ENCODE assay signal across 18 cellular contexts in the genomic region with DNA sequence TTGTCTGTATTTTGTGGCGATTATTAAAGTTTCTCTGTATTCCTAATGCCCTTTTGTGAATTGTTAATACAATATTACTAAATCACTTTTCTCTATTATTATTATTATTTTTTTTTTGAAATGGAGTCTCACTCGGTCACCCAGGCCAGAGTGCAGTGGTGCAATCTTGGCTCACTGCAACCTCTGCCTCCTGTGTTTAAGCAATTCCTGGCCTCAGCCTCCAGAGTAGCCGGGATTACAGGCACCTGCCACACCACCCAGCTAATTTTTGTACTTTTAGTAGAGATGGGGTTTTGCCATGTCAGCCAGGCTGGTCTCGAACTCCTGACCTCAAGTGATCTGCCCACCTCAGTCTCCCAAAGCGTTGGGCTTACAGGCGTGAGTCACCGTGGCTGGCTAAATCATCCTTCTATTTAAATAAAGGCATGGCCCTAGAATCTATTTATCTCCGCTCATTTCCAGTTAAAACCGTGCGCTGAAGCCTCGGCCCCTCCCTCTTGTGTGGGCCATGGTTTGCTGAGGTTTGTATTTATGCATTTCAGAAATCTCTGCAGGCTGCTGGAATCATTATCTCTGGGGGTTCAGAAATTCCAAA.
"Had no signal": no experiment of that assay in that cellular context is flagged by ENCODE, and none has a peak within 500 bp of the region (broad histone marks: within the 10 kb centered on the region; RNA-seq: fewer than 3 reads in every experiment).

No MANE protein-coding gene starts in this region.

- H3K27me3 Mint-ChIP-seq: activated naive CD8-positive, alpha-beta T cell treated with anti-CD3 and anti-CD28 coated beads, Interleukin-2, amount 10 ng/mL, durations not matched to agents 7 days and 5 days had no signal

- H3K27ac Mint-ChIP-seq: activated CD4-positive, alpha-beta memory T cell treated with anti-CD3 and anti-CD28 coated beads, Interleukin-2, amount 10 ng/mL, durations not matched to agents 7 days and 5 days; activated naive CD8-positive, alpha-beta T cell treated with anti-CD3 and anti-CD28 coated beads, Interleukin-2, amount 10 ng/mL, durations not matched to agents 7 days and 5 days; activated T-helper 17 cell treated with anti-CD3 and anti-CD28 coated beads, Interleukin-2, amount 50 U/mL, for 72 hours; stimulated activated naive CD8-positive, alpha-beta T cell treated with anti-CD3 and anti-CD28 coated beads, Interleukin-15, amount 100 ng/mL, for 72 hours; T-helper 2 cell treated with Interferon-gamma antibody and Interleukin-4, amounts not matched to agents 5 μg/mL and 100 μg/mL, for 36 hours; WTC11 had no signal

- H3K4me3 Mint-ChIP-seq: activated CD4-positive, alpha-beta memory T cell treated with anti-CD3 and anti-CD28 coated beads, Interleukin-2, amount 10 ng/mL, durations not matched to agents 7 days and 5 days; activated naive CD8-positive, alpha-beta T cell treated with anti-CD3 and anti-CD28 coated beads, Interleukin-2, amount 10 ng/mL, durations not matched to agents 7 days and 5 days; activated T-helper 17 cell treated with anti-CD3 and anti-CD28 coated beads, Interleukin-2, amount 50 U/mL, for 72 hours; stimulated activated naive CD8-positive, alpha-beta T cell treated with anti-CD3 and anti-CD28 coated beads, Interleukin-15, amount 100 ng/mL, for 72 hours; T-helper 2 cell treated with Interferon-gamma antibody and Interleukin-4, amounts not matched to agents 5 μg/mL and 100 μg/mL, for 36 hours; WTC11 had no signal

- H3K36me3 ChIP-seq: brain microvascular endothelial cell, vagina had no signal

- H3K9me3 Mint-ChIP-seq: activated CD4-positive, alpha-beta memory T cell treated with anti-CD3 and anti-CD28 coated beads, Interleukin-2, amount 10 ng/mL, durations not matched to agents 7 days and 5 days; activated T-helper 17 cell treated with anti-CD3 and anti-CD28 coated beads, Interleukin-2, amount 50 U/mL, for 72 hours; T-helper 2 cell treated with Interferon-gamma antibody and Interleukin-4, amounts not matched to agents 5 μg/mL and 100 μg/mL, for 36 hours had no signal

- H3K27ac ChIP-seq: brain microvascular endothelial cell, dorsolateral prefrontal cortex, skin epidermis, vagina had no signal

- H3K27me3 ChIP-seq: brain microvascular endothelial cell, vagina had no signal

- H3K36me3 Mint-ChIP-seq: activated naive CD8-positive, alpha-beta T cell treated with anti-CD3 and anti-CD28 coated beads, Interleukin-2, amount 10 ng/mL, durations not matched to agents 7 days and 5 days had no signal

- H3K9me3 ChIP-seq: vagina had no signal

- H3K4me1 Mint-ChIP-seq: activated naive CD8-positive, alpha-beta T cell treated with anti-CD3 and anti-CD28 coated beads, Interleukin-2, amount 10 ng/mL, durations not matched to agents 7 days and 5 days; WTC11 had no signal

- ATAC-seq: activated T-helper 17 cell treated with anti-CD3 and anti-CD28 coated beads, Interleukin-2, amount 50 U/mL, for 72 hours; stimulated activated naive CD8-positive, alpha-beta T cell treated with anti-CD3 and anti-CD28 coated beads, Interleukin-15, amount 100 ng/mL, for 72 hours; WTC11 had no signal

- H3K4me1 ChIP-seq: vagina had no signal

- H3K4me3 ChIP-seq: dorsolateral prefrontal cortex, skin epidermis, vagina had no signal

- DNase-seq: activated CD4-positive, alpha-beta memory T cell treated with anti-CD3 and anti-CD28 coated beads, Interleukin-2, amount 10 ng/mL, durations not matched to agents 7 days and 5 days; activated CD4-positive, alpha-beta T cell treated with anti-CD3 and anti-CD28 coated beads for 4 hours; activated naive CD4-positive, alpha-beta T cell; activated naive CD8-positive, alpha-beta T cell treated with anti-CD3 and anti-CD28 coated beads, Interleukin-2, amount 10 ng/mL, durations not matched to agents 7 days and 5 days; activated T-cell treated with anti-CD3 and anti-CD28 coated beads, Interleukin-2, amount 50 U/mL, for 1 hour; brain microvascular endothelial cell; central memory CD4-positive, alpha-beta T cell; dorsolateral prefrontal cortex; occipital lobe; retina; stimulated activated CD4-positive, alpha-beta T cell treated with anti-CD3 and anti-CD28 coated beads, Interleukin-15, amount 100 ng/mL, for 24 hours; stimulated activated CD4-positive, alpha-beta T cell treated with anti-CD3 and anti-CD28 coated beads, Interleukin-2, amount 100 ng/mL, for 48 hours; stimulated activated naive CD8-positive, alpha-beta T cell treated with anti-CD3 and anti-CD28 coated beads, Interleukin-15, amount 100 ng/mL, for 72 hours had no signal
